ENCODE assay signal across 9 cellular contexts in the genomic region with DNA sequence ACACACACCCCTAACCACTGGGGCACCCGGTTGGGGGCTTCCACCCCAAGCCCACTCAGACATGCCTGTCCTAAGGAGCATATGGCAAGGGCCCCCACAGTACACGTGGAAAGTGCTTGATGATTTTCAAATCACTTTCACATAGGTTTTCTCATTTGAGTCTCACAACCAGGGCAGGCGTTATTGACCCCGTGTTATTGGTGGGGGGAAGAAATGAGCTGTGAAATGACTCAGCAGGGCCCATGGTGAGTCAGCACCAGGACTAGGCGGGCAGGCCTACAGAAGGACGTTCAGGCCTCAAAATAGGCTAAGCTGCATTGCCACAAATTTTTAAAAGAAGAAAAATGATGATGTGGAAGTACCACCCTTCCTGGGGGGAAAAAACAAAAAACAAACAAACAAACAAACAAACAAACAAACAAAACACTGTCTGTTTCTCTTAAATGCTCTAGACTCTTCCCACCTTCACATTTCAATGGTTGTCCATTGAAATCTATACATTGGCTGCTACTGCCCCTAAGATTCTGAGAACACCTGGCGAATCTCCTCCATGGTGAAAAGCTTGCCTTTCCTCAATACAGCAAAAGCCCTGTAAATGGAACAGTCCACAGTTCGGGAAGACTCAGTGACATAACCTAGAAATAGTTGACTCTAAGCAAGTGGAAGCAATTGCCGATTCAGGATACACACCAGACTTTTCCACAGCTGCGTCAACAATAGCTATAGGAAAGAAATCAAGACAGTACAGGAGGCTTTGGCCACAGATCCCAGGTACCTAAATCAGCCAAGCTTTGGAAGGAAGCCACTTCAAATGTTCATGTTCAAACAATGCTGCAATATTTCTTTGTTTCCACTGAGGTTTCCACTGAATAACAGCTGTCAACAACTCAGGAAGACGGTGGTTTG.
DNase-seq lines count a peak whose midpoint lies in the region; TF ChIP-seq lines count a peak whose summit lies in the region.
"Had no signal": no experiment of that assay in that cellular context is flagged by ENCODE, and none has a peak within 500 bp of the region (broad histone marks: within the 10 kb centered on the region; RNA-seq: fewer than 3 reads in every experiment).

No MANE protein-coding gene starts in this region.

- no peaks in the 10 kb centered on the region for H3K79me2 ChIP-seq in mammary epithelial cell (ENCODE audit: insufficient read depth, low read length)

- TF ChIP-seq CTCF in mammary epithelial cell (conservative IDR thresholded peaks at IDR 0.05 in 1 of 2, IDR thresholded peaks at IDR 0.05 in 1 of 2; ENCODE audit: extremely low read depth in 1 of 2, insufficient read depth in 1 of 2, low read depth in 1 of 2, low read length in 2 of 2) = no peak

- peaks cover 11% of the 10 kb centered on the region for H3K4me1 ChIP-seq in mammary epithelial cell (ENCODE audit: insufficient read depth, low read length)

- H3K4me3 ChIP-seq in mammary epithelial cell (replicated peaks in 1 of 3; ENCODE audit: insufficient read depth in 1 of 3, low read depth in 2 of 3, low read length in 3 of 3) = no peak overlapping the region
- H3K4me3 ChIP-seq: SJCRH30 had no signal

- in situ Hi-C loops in mammary epithelial cell (cut with MboI; ENCODE audit: low sequenced_read_pairs in 2 of 2) = no loop called here

- no peaks in the 10 kb centered on the region for H3K9me3 ChIP-seq in mammary epithelial cell (replicated peaks; ENCODE audit: insufficient read depth, low read length)
- H3K9me3 ChIP-seq: SJCRH30 had no signal

- H4K20me1 ChIP-seq in mammary epithelial cell (ENCODE audit: insufficient read depth, low read length) = no peaks in the 10 kb centered on the region

- H3K27ac ChIP-seq in mammary epithelial cell (ENCODE audit: insufficient read depth, low read depth, low read length) = no peak overlapping the region
- H3K27ac ChIP-seq: SJCRH30 had no signal

- no peaks in the 10 kb centered on the region for H3K27me3 ChIP-seq in mammary epithelial cell (ENCODE audit: insufficient read depth, low read length)
- H3K27me3 ChIP-seq: SJCRH30 had no signal

- intact Hi-C loops in mammary epithelial cell (cut with micrococcal nuclease) = no loop called here

- H3K9ac ChIP-seq in mammary epithelial cell (ENCODE audit: insufficient read depth, low read length) = no peak overlapping the region

- CTCF ChIA-PET in mammary epithelial cell (lab: Charles Lee; ENCODE audit: low non-redundant PET) = no interaction called here

- no TSS peak for BruUV-seq in mammary epithelial cell (replicated peaks; lab: Mats Ljungman, UMichigan)

- whole genome bisulfite sequencing in mammary epithelial cell (ENCODE audit: low coverage, missing lambda C conversion rate) = 51% methylated on average over 11 of the region's 11 CpGs

- H2AFZ ChIP-seq in mammary epithelial cell (ENCODE audit: low read depth, low read length) = peak overlapping the region; percentile 64

- no peaks in the 10 kb centered on the region for H3K36me3 ChIP-seq in mammary epithelial cell (ENCODE audit: insufficient read depth, low read length)
- H3K36me3 ChIP-seq: SJCRH30 had no signal

- dilution Hi-C loops in mammary epithelial cell (cut with HindIII; ENCODE audit: low sequenced_read_pairs) = loop anchor here (10.0 kb wide), 1 partner anchor 181 kb away; no protein-coding TSS in a partner anchor

- DNase-seq in NCI-H748 (lab: John Stamatoyannopoulos, UW; ENCODE audit: unreplicated experiment) (peak; percentile 56), NCI-H748 treated with DMSO at 0.1 percent for 48 hours (lab: John Stamatoyannopoulos, UW) (no peak), NCI-H510A treated with DMSO at 0.1 percent for 48 hours (lab: John Stamatoyannopoulos, UW) (peak; percentile 81), mammary epithelial cell (peak; percentile 62), COLO829 (ENCODE audit: low spot score) (no peak), GOT3 (lab: John Stamatoyannopoulos, UW) (no peak), NCI-H2227 treated with DMSO at 0.1 percent for 48 hours (lab: John Stamatoyannopoulos, UW) (no peak)
- peak; percentile 16 for DNase-seq in stimulated activated CD4-positive, alpha-beta T cell treated with anti-CD3 and anti-CD28 coated beads, Interleukin-12 subunit alpha, Interleukin-12 subunit beta, amount 100 ng/mL, for 4 hours

- H3K4me2 ChIP-seq in mammary epithelial cell (ENCODE audit: insufficient read depth, low read depth, low read length) = no peak overlapping the region

Comparison
In these comparisons a context has a peak if more than half of its experiments do, and no peak if none do; other contexts are left out.
1. DNase-seq: peak in NCI-H748 (single experiment), NCI-H510A treated with DMSO at 0.1 percent for 48 hours (single experiment), mammary epithelial cell (single experiment) and stimulated activated CD4-positive, alpha-beta T cell treated with anti-CD3 and anti-CD28 coated beads, Interleukin-12 subunit alpha, Interleukin-12 subunit beta, amount 100 ng/mL, for 4 hours (single experiment); none in NCI-H748 treated with DMSO at 0.1 percent for 48 hours (single experiment), COLO829 (single experiment), GOT3 (single experiment) and NCI-H2227 treated with DMSO at 0.1 percent for 48 hours (single experiment).